ENCODE assay signal across 1 cellular context in the genomic region with DNA sequence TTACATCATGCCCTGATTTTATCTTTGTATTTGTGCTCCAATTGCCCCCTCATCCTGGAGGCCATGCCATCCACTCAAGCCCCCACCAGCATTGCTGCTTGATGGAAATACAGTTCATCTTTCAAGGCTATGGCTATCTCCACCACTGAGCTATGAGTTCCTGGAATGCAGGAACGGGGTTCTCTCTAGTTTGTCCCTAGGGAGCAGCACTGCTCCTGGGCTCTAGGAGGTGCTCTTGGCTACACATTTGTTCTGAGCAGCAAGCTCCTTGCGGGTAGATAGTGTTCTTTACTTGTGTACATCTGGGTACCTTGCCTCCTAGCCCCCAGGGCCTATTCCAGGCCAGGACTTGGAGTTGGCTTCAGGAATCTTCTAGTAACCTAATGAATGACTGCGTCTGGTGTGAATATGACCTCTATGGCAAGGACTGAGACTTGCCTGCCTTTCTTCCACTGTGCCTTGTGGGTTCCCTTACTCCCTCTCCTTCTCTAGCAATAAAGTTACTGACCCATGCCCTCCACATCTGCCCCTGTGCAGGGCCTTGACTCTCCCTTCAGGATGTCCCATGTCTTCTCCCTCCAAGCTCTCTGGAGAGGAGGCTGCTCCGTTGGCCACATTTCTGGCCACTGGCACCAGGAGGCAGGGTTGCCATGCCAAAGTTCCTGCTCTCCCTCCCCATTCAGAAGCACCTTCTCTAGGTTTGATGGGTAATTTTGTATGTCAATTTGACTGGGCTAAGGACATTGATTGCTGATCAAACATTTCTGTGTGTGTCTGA.
A peak's percentile ranks its signal among the peaks of the same experiment; 100 is the strongest.
TF ChIP-seq lines count a peak whose summit lies in the region.

No MANE protein-coding gene starts in this region.

TF ChIP-seq in H1, 55 proteins besides CTCF, POLR2A, EP300 and RAD21:
- TF ChIP-seq TCF12 (IDR thresholded peaks at IDR 0.05; ENCODE audit: low read depth, low read length) = no peak
- TF ChIP-seq POU5F1 (IDR thresholded peaks at IDR 0.05; ENCODE audit: low read depth, low read length) = no peak
- TF ChIP-seq TEAD4 (IDR thresholded peaks at IDR 0.05; ENCODE audit: low read depth, low read length) = peak; percentile 84
- TF ChIP-seq SP1 (IDR thresholded peaks at IDR 0.05; ENCODE audit: low read depth, low read length) = peak; percentile 62; the same call in 1 of the 2 replicates
- no peak for TF ChIP-seq ASH2L (IDR thresholded peaks at IDR 0.05; ENCODE audit: low read length)
